ENCODE assay signal across 1 cellular context in the genomic region with DNA sequence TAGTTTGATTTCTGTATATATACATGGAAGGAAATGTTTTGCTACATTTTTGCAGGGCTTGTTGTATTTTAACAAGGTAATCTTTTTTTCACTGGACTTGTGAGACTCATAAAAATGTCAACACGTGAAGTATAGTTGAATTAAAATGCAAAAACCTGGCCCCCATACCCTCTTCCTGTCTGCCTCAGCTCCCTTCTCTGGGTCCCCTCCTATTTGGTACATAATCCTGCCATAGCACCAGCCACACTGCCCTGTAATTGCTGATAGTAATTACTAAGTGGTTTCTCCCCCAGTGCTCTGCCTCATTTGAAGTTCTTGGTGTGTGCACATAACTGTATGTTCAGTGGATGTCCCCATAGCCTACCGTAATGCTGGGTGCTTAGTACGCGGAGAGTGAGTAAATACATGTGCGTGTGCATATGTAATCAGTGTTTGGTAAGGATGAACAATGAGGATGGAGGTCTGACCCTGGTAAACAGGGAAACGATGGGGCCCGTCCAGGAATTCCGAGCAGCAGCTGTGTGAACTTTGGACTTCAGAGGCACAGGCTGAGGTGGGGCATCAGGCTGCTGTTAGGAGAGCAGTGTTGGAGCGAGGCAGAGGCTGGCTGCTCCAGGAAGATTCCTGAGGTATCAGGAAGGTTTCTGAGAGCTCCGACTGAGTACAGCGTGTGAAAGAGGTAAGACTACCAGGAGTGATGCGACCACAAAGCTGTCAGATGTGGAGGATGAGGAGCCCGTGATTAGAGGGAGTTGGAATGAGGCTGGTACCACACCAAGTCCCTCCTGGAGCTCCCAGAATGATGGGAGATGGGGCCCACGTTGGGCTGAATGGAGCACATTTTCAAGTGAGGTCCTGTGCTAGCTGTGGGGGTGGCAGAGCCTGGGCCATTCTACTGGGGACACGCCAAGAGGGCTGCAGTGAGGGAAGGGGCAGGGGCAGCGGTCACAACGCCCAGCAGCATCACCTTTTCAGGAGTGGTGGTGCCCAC.
TF ChIP-seq lines count a peak whose summit lies in the region.

No MANE protein-coding gene starts in this region.

TF ChIP-seq in HEK293, 187 proteins besides CTCF, POLR2A, EP300 and RAD21 (continued from another document):
- TF ChIP-seq TRIM28 (IDR thresholded peaks at IDR 0.05; ENCODE audit: borderline replicate concordance, low read length) (0 out of 2 replicates have a peak, but pooled peaks have one; percentile 20), ZNF23 (tag by site-specific recombination; IDR thresholded peaks at IDR 0.05; ENCODE audit: borderline replicate concordance) (no peak), ZNF624 (tag by site-specific recombination; IDR thresholded peaks at IDR 0.05) (no peak), WT1 (tag by site-specific recombination; IDR thresholded peaks at IDR 0.05) (no peak), ZNF248 (tag by site-specific recombination; IDR thresholded peaks at IDR 0.05) (no peak), ZNF747 (tag by site-specific recombination; IDR thresholded peaks at IDR 0.05) (no peak), ZNF416 (tag by site-specific recombination; IDR thresholded peaks at IDR 0.05) (no peak)
- TF ChIP-seq, protein P1, sequence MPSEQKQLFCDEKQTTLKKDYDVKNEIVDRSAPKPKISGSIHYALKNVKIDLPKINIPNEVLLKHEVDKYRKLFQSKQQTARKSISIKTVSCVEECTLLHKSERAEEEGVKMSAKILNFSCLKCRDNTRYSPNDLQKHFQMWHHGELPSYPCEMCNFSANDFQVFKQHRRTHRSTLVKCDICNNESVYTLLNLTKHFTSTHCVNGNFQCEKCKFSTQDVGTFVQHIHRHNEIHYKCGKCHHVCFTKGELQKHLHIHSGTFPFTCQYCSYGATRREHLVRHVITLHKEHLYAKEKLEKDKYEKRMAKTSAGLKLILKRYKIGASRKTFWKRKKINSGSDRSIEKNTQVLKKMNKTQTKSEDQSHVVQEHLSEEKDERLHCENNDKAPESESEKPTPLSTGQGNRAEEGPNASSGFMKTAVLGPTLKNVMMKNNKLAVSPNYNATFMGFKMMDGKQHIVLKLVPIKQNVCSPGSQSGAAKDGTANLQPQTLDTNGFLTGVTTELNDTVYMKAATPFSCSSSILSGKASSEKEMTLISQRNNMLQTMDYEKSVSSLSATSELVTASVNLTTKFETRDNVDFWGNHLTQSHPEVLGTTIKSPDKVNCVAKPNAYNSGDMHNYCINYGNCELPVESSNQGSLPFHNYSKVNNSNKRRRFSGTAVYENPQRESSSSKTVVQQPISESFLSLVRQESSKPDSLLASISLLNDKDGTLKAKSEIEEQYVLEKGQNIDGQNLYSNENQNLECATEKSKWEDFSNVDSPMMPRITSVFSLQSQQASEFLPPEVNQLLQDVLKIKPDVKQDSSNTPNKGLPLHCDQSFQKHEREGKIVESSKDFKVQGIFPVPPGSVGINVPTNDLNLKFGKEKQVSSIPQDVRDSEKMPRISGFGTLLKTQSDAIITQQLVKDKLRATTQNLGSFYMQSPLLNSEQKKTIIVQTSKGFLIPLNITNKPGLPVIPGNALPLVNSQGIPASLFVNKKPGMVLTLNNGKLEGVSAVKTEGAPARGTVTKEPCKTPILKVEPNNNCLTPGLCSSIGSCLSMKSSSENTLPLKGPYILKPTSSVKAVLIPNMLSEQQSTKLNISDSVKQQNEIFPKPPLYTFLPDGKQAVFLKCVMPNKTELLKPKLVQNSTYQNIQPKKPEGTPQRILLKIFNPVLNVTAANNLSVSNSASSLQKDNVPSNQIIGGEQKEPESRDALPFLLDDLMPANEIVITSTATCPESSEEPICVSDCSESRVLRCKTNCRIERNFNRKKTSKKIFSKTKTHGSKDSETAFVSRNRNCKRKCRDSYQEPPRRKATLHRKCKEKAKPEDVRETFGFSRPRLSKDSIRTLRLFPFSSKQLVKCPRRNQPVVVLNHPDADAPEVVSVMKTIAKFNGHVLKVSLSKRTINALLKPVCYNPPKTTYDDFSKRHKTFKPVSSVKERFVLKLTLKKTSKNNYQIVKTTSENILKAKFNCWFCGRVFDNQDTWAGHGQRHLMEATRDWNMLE (tag by site-specific recombination; conservative IDR thresholded peaks at IDR 0.05; ENCODE audit: low read depth) = no peak
- TF ChIP-seq, protein P2, sequence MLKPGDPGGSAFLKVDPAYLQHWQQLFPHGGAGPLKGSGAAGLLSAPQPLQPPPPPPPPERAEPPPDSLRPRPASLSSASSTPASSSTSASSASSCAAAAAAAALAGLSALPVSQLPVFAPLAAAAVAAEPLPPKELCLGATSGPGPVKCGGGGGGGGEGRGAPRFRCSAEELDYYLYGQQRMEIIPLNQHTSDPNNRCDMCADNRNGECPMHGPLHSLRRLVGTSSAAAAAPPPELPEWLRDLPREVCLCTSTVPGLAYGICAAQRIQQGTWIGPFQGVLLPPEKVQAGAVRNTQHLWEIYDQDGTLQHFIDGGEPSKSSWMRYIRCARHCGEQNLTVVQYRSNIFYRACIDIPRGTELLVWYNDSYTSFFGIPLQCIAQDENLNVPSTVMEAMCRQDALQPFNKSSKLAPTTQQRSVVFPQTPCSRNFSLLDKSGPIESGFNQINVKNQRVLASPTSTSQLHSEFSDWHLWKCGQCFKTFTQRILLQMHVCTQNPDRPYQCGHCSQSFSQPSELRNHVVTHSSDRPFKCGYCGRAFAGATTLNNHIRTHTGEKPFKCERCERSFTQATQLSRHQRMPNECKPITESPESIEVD (tag by site-specific recombination; IDR thresholded peaks at IDR 0.05) = peak; percentile 66
